19 cellular contexts compared by ENCODE assay signal in the genomic region with DNA sequence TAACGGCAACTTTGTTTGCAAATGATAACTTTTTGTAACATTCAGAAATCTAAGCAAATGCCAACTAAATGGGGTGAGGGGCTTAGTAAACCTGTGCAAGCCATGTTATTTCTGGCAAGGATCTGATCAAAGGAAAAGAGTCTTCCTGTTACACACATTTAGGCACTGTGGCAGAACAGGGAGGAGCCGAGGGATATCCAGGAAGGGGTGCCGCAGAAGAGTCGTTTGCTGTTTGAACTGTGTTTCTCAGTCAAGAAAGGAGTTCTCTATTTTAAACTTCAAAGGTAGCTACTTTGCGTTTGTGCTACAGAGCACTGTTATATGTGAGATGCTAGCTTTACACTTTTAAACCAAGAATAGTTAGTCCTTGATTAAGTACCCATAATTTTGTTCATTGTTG.
A peak's percentile ranks its signal among the peaks of the same experiment; 100 is the strongest.
DNase-seq lines count a peak whose midpoint lies in the region; ATAC-seq, FAIRE-seq and TF ChIP-seq lines count a peak whose summit lies in the region.
"Had no signal": no experiment of that assay in that cellular context is flagged by ENCODE, and none has a peak within 500 bp of the region (broad histone marks: within the 10 kb centered on the region; RNA-seq: fewer than 3 reads in every experiment).

No MANE protein-coding gene starts in this region.

- H3K4me3 ChIP-seq in left ventricle myocardium inferior, result no peak overlapping the region
- H3K4me3 ChIP-seq in Jurkat, Clone E6-1 (ENCODE audit: low read length), result no peak overlapping the region
- no peak overlapping the region for H3K4me3 ChIP-seq in endothelial cell of umbilical vein (replicated peaks in 1 of 3; ENCODE audit: insufficient read depth in 1 of 3, low read depth in 1 of 3, low read length in 3 of 3)
- no peak overlapping the region for H3K4me3 ChIP-seq in neural progenitor cell
- H3K4me3 ChIP-seq: suprapubic skin had no signal

- peak overlapping the region; percentile 63 to 64 for H3K4me3 Mint-ChIP-seq in stimulated activated naive CD8-positive, alpha-beta T cell treated with anti-CD3 and anti-CD28 coated beads, Interleukin-15, amount 100 ng/mL, for 72 hours
- H3K4me3 Mint-ChIP-seq in neural progenitor cell, result no peak overlapping the region
- H3K4me3 Mint-ChIP-seq: effector memory CD8-positive, alpha-beta T cell; H9 had no signal

- CTCF ChIA-PET in endothelial cell of umbilical vein (lab: Charles Lee), result interaction anchor here (0.6 to 1.2 kb wide), 3 partner anchors 10 to 104 kb away, joined by 3 to 4 read pairs (median 3); no protein-coding TSS in a partner anchor

- H4K20me1 ChIP-seq in endothelial cell of umbilical vein (replicated peaks; ENCODE audit: control insufficient read depth, extremely low read depth, insufficient read depth, low read length), result no peaks in the 10 kb centered on the region
- H4K20me1 ChIP-seq in neural progenitor cell (ENCODE audit: low read depth), result no peaks in the 10 kb centered on the region

- intact Hi-C loops in left ventricle myocardium inferior (cut with micrococcal nuclease), result loop anchor here (10.0 kb wide), 1 partner anchor 77 kb away; no protein-coding TSS in a partner anchor
- intact Hi-C loops in left cardiac atrium (cut with DNase I), result no loop called here
- intact Hi-C loops in endothelial cell of umbilical vein (cut with micrococcal nuclease), result loop anchor here (2.0 kb wide), 1 partner anchor 23 kb away; no protein-coding TSS in a partner anchor

- H2AFZ ChIP-seq in endothelial cell of umbilical vein (ENCODE audit: low read depth, low read length), result peak overlapping the region; percentile 44
- H2AFZ ChIP-seq in neural progenitor cell (replicated peaks), result no peak overlapping the region

- H3K4me2 ChIP-seq in endothelial cell of umbilical vein (ENCODE audit: insufficient read depth, low read length), result no peak overlapping the region
- no peak overlapping the region for H3K4me2 ChIP-seq in neural progenitor cell

- no peaks in the 10 kb centered on the region for H3K27me3 Mint-ChIP-seq in stimulated activated naive CD8-positive, alpha-beta T cell treated with anti-CD3 and anti-CD28 coated beads, Interleukin-15, amount 100 ng/mL, for 72 hours
- peaks cover 2% of the 10 kb centered on the region for H3K27me3 Mint-ChIP-seq in neural progenitor cell (ENCODE audit: insufficient read depth, low read depth)
- H3K27me3 Mint-ChIP-seq: effector memory CD8-positive, alpha-beta T cell had no signal

- no peaks in the 10 kb centered on the region for H3F3A ChIP-seq in neural progenitor cell (ENCODE audit: low read depth)

- peaks cover 0 to 7% of the 10 kb centered on the region in 2 donors for H3K9me3 Mint-ChIP-seq in stimulated activated naive CD8-positive, alpha-beta T cell treated with anti-CD3 and anti-CD28 coated beads, Interleukin-15, amount 100 ng/mL, for 72 hours
- no peaks in the 10 kb centered on the region for H3K9me3 Mint-ChIP-seq in neural progenitor cell
- H3K9me3 Mint-ChIP-seq: effector memory CD8-positive, alpha-beta T cell; H9 had no signal

- no peak for FAIRE-seq in endothelial cell of umbilical vein (lab: Jason Lieb, UNC)

- H3K4me1 Mint-ChIP-seq in stimulated activated naive CD8-positive, alpha-beta T cell treated with anti-CD3 and anti-CD28 coated beads, Interleukin-15, amount 100 ng/mL, for 72 hours, result peaks cover 42% of the 10 kb centered on the region
- H3K4me1 Mint-ChIP-seq in neural progenitor cell, result peaks cover 2% of the 10 kb centered on the region
- H3K4me1 Mint-ChIP-seq: H9 had no signal

- H3K27ac Mint-ChIP-seq in stimulated activated naive CD8-positive, alpha-beta T cell treated with anti-CD3 and anti-CD28 coated beads, Interleukin-15, amount 100 ng/mL, for 72 hours, result peak overlapping the region; percentile 3 to 50
- no peak overlapping the region for H3K27ac Mint-ChIP-seq in neural progenitor cell
- H3K27ac Mint-ChIP-seq: effector memory CD8-positive, alpha-beta T cell; H9 had no signal

- H3K9ac ChIP-seq in endothelial cell of umbilical vein (replicated peaks; ENCODE audit: extremely low read depth, insufficient read depth, low read length), result no peak overlapping the region
- H3K9ac ChIP-seq in neural progenitor cell, result no peak overlapping the region

- TF ChIP-seq POLR2A in endothelial cell of umbilical vein (IDR thresholded peaks at IDR 0.05; ENCODE audit: low read depth, low read length), result no peak

- no peaks in the 10 kb centered on the region for H3K36me3 ChIP-seq in left ventricle myocardium inferior
- no peaks in the 10 kb centered on the region for H3K36me3 ChIP-seq in endothelial cell of umbilical vein (ENCODE audit: control insufficient read depth in 2 of 2, extremely low read depth in 1 of 2, insufficient read depth in 2 of 2, low read length in 2 of 2)
- H3K36me3 ChIP-seq in neural progenitor cell, result no peaks in the 10 kb centered on the region
- H3K36me3 ChIP-seq: suprapubic skin had no signal

- TF ChIP-seq CTCF in left ventricle myocardium inferior (IDR thresholded peaks at IDR 0.05; ENCODE audit: borderline replicate concordance), result no peak
- no peak for TF ChIP-seq CTCF in endothelial cell of umbilical vein (IDR thresholded peaks at IDR 0.05; ENCODE audit: extremely low read depth in 1 of 2, insufficient read depth in 1 of 2, low read depth in 1 of 2, low read length in 2 of 2)
- TF ChIP-seq CTCF in neural progenitor cell (IDR thresholded peaks at IDR 0.05), result no peak

- no peaks in the 10 kb centered on the region for H3K9me1 ChIP-seq in endothelial cell of umbilical vein (replicated peaks; ENCODE audit: control insufficient read depth, extremely low read depth, insufficient read depth, low read length)

- no peak for DNase-seq in left ventricle myocardium inferior
- DNase-seq in left cardiac atrium, result no peak
- peak; percentile 80 for DNase-seq in Jurkat, Clone E6-1 (ENCODE audit: low read depth, low spot score)
- peak; percentile 15 for DNase-seq in endothelial cell of umbilical vein (ENCODE audit: low read depth, low spot score)
- no peak for DNase-seq in stimulated activated naive CD8-positive, alpha-beta T cell treated with anti-CD3 and anti-CD28 coated beads, Interleukin-15, amount 100 ng/mL, for 72 hours
- DNase-seq in HuH-7 (ENCODE audit: low spot score), result no peak
- no peak for DNase-seq in neural progenitor cell (ENCODE audit: low spot score)
- no peak for DNase-seq in SK-N-DZ (ENCODE audit: low spot score)
- DNase-seq: activated CD4-positive, CD25-positive, alpha-beta regulatory T cell treated with anti-CD3 and anti-CD28 coated beads, Interleukin-2, amount 50 U/mL, for 72 hours; AML-193; anterior cingulate cortex; effector memory CD8-positive, alpha-beta T cell; H9; KBM-7; mesenchymal stem cell; NCI-H1092; NCI-H2081 treated with DMSO at 0.1 percent for 48 hours; NCI-H510A treated with DMSO at 0.1 percent for 48 hours had no signal

- no peak for ATAC-seq in left cardiac atrium
- no peak for ATAC-seq in stimulated activated naive CD8-positive, alpha-beta T cell treated with anti-CD3 and anti-CD28 coated beads, Interleukin-15, amount 100 ng/mL, for 72 hours
- ATAC-seq: effector memory CD8-positive, alpha-beta T cell had no signal

- H3K9me3 ChIP-seq in left ventricle myocardium inferior (replicated peaks), result no peaks in the 10 kb centered on the region
- H3K9me3 ChIP-seq in endothelial cell of umbilical vein (replicated peaks; ENCODE audit: control insufficient read depth, insufficient read depth, low read length), result no peaks in the 10 kb centered on the region
- no peaks in the 10 kb centered on the region for H3K9me3 ChIP-seq in neural progenitor cell (ENCODE audit: low read depth)
- H3K9me3 ChIP-seq: suprapubic skin had no signal

- dilution Hi-C loops in endothelial cell of umbilical vein (cut with MboI; ENCODE audit: extremely low pct_ligation_motif_present, low sequenced_read_pairs), result no loop called here

- POLR2A ChIA-PET in endothelial cell of umbilical vein (lab: Charles Lee), result no interaction called here

- no peaks in the 10 kb centered on the region for H3K36me3 Mint-ChIP-seq in neural progenitor cell

- H3K4me1 ChIP-seq in left ventricle myocardium inferior (peaks cover 21% of the 10 kb centered on the region), endothelial cell of umbilical vein (ENCODE audit: control insufficient read depth, extremely low read depth, insufficient read depth, low read length) (peaks cover 2% of the 10 kb centered on the region), neural progenitor cell (no peaks in the 10 kb centered on the region)

- H3K27ac ChIP-seq in left ventricle myocardium inferior (replicated peaks) (peak overlapping the region; percentile 64), endothelial cell of umbilical vein (ENCODE audit: insufficient read depth, low read depth, low read length) (no peak overlapping the region), neural progenitor cell (no peak overlapping the region)
- H3K27ac ChIP-seq: suprapubic skin had no signal

- H3K27me3 ChIP-seq in left ventricle myocardium inferior (ENCODE audit: low read depth), result no peaks in the 10 kb centered on the region
- H3K27me3 ChIP-seq in endothelial cell of umbilical vein (ENCODE audit: control insufficient read depth in 2 of 2, insufficient read depth in 2 of 2, low read length in 2 of 2), result no peaks in the 10 kb centered on the region
- H3K27me3 ChIP-seq in neural progenitor cell, result no peaks in the 10 kb centered on the region
- H3K27me3 ChIP-seq: suprapubic skin had no signal

- H3K79me2 ChIP-seq in endothelial cell of umbilical vein (ENCODE audit: control insufficient read depth, insufficient read depth, low read length), result no peaks in the 10 kb centered on the region
- no peaks in the 10 kb centered on the region for H3K79me2 ChIP-seq in neural progenitor cell (ENCODE audit: low read depth)

- no TSS peak for BruUV-seq in endothelial cell of umbilical vein (replicated peaks; lab: Mats Ljungman, UMichigan)

TF ChIP-seq in endothelial cell of umbilical vein, 7 proteins besides CTCF, POLR2A, EP300 and RAD21:
- TF ChIP-seq MYC (IDR thresholded peaks at IDR 0.05; ENCODE audit: low read depth, low read length) (no peak), JUN (IDR thresholded peaks at IDR 0.05; ENCODE audit: borderline replicate concordance, insufficient read depth, insufficient read length, low read depth) (no peak), EZH2 (IDR thresholded peaks at IDR 0.05; ENCODE audit: borderline replicate concordance, low read depth, low read length, severe bottlenecking) (no peak), GATA2 (IDR thresholded peaks at IDR 0.05; ENCODE audit: insufficient read depth, insufficient read length, low read depth, low read length) (no peak), FOS (IDR thresholded peaks at IDR 0.05; ENCODE audit: borderline replicate concordance, insufficient read depth, low read length) (no peak), POLR2AphosphoS5 (IDR thresholded peaks at IDR 0.05; ENCODE audit: insufficient read depth, low read depth, low read length) (no peak)
- TF ChIP-seq, protein P1, sequence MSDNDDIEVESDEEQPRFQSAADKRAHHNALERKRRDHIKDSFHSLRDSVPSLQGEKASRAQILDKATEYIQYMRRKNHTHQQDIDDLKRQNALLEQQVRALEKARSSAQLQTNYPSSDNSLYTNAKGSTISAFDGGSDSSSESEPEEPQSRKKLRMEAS (IDR thresholded peaks at IDR 0.05; ENCODE audit: insufficient read depth, insufficient read length), result no peak

Comparison
In these comparisons a context has a peak if more than half of its experiments do, and no peak if none do; other contexts are left out.
1. intact Hi-C loops: an anchor here in left ventricle myocardium inferior (10.0 kb wide) and endothelial cell of umbilical vein (2.0 kb wide); none called in left cardiac atrium.
2. DNase-seq: peak in Jurkat, Clone E6-1 (single experiment) and endothelial cell of umbilical vein (single experiment); none in left ventricle myocardium inferior (single experiment), left cardiac atrium (single experiment), stimulated activated naive CD8-positive, alpha-beta T cell treated with anti-CD3 and anti-CD28 coated beads, Interleukin-15, amount 100 ng/mL, for 72 hours (0 of 2), HuH-7 (single experiment), neural progenitor cell (single experiment) and SK-N-DZ (single experiment).